ENCODE assay signal across 8 cellular contexts in the genomic region with DNA sequence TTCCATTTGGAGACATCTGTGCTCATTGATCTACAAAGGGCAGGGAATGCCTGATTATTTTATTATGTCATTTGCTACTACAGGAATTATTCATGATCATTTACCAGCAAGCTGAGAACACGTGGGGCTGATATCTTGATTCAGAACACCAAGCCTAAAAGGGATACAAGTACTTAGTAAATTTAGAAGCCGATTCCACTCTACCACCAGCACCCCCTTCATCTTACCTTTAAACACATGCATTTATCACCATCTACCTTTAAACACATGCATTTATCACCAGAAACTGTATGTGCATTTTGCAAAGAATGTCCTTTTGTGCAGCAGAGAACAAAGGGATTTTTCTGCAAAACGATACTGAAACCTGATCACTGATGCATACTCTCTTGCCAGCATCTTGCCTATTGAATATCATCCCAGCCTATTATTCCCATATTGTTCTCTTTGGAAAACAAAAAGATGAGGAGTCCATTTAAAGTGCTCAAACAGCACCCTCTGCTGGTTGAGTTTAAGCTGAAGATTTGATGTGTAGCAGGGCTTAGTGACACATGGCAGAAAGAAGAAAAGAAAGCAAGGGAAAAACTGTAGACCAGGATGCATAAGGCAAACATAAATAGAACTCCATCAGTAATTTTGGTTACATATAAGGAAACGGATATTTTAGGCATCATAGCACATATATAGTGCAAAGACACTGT.
DNase-seq lines count a peak whose midpoint lies in the region; ATAC-seq and TF ChIP-seq lines count a peak whose summit lies in the region.

No MANE protein-coding gene starts in this region.

- H3K27me3 ChIP-seq in kidney epithelial cell (ENCODE audit: control insufficient read depth, insufficient read depth, low read length), result no peaks in the 10 kb centered on the region

- peak; percentile 36 for DNase-seq in NCI-H1436 treated with DMSO at 0.1 percent for 48 hours (lab: John Stamatoyannopoulos, UW)
- DNase-seq in cerebellum (ENCODE audit: low spot score), result peak; percentile 75
- DNase-seq in kidney epithelial cell (ENCODE audit: low read depth), result no peak
- peak; percentile 46 for DNase-seq in stimulated activated naive CD8-positive, alpha-beta T cell treated with anti-CD3 and anti-CD28 coated beads, Interleukin-15, Interleukin-2, amounts not matched to agents 100 U/mL and 50 U/mL, for 24 hours

- ATAC-seq in GM18517 (IDR thresholded peaks at IDR 0.05; ENCODE audit: unreplicated experiment) (peak; percentile 90), HG02943 (IDR thresholded peaks at IDR 0.05; ENCODE audit: low read depth, unreplicated experiment) (peak; percentile 97), SK-N-SH treated with all-trans-retinoic acid at 6 μM for 48 hours (peak; percentile 97)
- ATAC-seq in stimulated activated naive CD8-positive, alpha-beta T cell treated with anti-CD3 and anti-CD28 coated beads, Interleukin-15, Interleukin-2, amounts not matched to agents 100 U/mL and 50 U/mL, for 24 hours, result peak; percentile 94

- no peaks in the 10 kb centered on the region for H3K36me3 ChIP-seq in kidney epithelial cell (ENCODE audit: control insufficient read depth, insufficient read depth, low read length)

- no peak overlapping the region for H3K27ac ChIP-seq in C4-2B

- peak; percentile 72 for TF ChIP-seq CTCF in C4-2B (conservative IDR thresholded peaks at IDR 0.05)
- TF ChIP-seq CTCF in kidney epithelial cell (IDR thresholded peaks at IDR 0.05; ENCODE audit: insufficient read depth, low read length, poor library complexity, severe bottlenecking), result peak; percentile 57

- H3K4me3 ChIP-seq in kidney epithelial cell (ENCODE audit: low read depth, low read length), result no peak overlapping the region

TF ChIP-seq in SK-N-SH treated with all-trans-retinoic acid at 6 μM for 48 hours, 23 proteins besides CTCF, POLR2A, EP300 and RAD21:
- TF ChIP-seq ZFP30 (CRISPR knock-in tag; IDR thresholded peaks at IDR 0.05) (no peak), OSR1 (CRISPR knock-in tag; IDR thresholded peaks at IDR 0.05) (no peak), ISL1 (CRISPR knock-in tag; IDR thresholded peaks at IDR 0.05) (no peak), SNAI2 (CRISPR knock-in tag; IDR thresholded peaks at IDR 0.05) (no peak), TOX (CRISPR knock-in tag; IDR thresholded peaks at IDR 0.05; ENCODE audit: borderline replicate concordance) (no peak), ZNF565 (CRISPR knock-in tag; conservative IDR thresholded peaks at IDR 0.05; ENCODE audit: low read depth) (no peak), TCF4 (CRISPR knock-in tag; IDR thresholded peaks at IDR 0.05; ENCODE audit: borderline replicate concordance) (no peak), RARB (CRISPR knock-in tag; IDR thresholded peaks at IDR 0.05) (no peak)
- TF ChIP-seq, protein P1, sequence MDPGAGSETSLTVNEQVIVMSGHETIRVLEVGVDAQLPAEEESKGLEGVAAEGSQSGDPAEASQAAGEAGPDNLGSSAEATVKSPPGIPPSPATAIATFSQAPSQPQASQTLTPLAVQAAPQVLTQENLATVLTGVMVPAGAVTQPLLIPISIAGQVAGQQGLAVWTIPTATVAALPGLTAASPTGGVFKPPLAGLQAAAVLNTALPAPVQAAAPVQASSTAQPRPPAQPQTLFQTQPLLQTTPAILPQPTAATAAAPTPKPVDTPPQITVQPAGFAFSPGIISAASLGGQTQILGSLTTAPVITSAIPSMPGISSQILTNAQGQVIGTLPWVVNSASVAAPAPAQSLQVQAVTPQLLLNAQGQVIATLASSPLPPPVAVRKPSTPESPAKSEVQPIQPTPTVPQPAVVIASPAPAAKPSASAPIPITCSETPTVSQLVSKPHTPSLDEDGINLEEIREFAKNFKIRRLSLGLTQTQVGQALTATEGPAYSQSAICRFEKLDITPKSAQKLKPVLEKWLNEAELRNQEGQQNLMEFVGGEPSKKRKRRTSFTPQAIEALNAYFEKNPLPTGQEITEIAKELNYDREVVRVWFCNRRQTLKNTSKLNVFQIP (CRISPR knock-in tag; IDR thresholded peaks at IDR 0.05; ENCODE audit: borderline replicate concordance, low read depth), result no peak
- TF ChIP-seq, protein P2, sequence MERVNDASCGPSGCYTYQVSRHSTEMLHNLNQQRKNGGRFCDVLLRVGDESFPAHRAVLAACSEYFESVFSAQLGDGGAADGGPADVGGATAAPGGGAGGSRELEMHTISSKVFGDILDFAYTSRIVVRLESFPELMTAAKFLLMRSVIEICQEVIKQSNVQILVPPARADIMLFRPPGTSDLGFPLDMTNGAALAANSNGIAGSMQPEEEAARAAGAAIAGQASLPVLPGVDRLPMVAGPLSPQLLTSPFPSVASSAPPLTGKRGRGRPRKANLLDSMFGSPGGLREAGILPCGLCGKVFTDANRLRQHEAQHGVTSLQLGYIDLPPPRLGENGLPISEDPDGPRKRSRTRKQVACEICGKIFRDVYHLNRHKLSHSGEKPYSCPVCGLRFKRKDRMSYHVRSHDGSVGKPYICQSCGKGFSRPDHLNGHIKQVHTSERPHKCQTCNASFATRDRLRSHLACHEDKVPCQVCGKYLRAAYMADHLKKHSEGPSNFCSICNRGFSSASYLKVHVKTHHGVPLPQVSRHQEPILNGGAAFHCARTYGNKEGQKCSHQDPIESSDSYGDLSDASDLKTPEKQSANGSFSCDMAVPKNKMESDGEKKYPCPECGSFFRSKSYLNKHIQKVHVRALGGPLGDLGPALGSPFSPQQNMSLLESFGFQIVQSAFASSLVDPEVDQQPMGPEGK (CRISPR knock-in tag; IDR thresholded peaks at IDR 0.05; ENCODE audit: borderline replicate concordance), result no peak
- TF ChIP-seq, protein P3, sequence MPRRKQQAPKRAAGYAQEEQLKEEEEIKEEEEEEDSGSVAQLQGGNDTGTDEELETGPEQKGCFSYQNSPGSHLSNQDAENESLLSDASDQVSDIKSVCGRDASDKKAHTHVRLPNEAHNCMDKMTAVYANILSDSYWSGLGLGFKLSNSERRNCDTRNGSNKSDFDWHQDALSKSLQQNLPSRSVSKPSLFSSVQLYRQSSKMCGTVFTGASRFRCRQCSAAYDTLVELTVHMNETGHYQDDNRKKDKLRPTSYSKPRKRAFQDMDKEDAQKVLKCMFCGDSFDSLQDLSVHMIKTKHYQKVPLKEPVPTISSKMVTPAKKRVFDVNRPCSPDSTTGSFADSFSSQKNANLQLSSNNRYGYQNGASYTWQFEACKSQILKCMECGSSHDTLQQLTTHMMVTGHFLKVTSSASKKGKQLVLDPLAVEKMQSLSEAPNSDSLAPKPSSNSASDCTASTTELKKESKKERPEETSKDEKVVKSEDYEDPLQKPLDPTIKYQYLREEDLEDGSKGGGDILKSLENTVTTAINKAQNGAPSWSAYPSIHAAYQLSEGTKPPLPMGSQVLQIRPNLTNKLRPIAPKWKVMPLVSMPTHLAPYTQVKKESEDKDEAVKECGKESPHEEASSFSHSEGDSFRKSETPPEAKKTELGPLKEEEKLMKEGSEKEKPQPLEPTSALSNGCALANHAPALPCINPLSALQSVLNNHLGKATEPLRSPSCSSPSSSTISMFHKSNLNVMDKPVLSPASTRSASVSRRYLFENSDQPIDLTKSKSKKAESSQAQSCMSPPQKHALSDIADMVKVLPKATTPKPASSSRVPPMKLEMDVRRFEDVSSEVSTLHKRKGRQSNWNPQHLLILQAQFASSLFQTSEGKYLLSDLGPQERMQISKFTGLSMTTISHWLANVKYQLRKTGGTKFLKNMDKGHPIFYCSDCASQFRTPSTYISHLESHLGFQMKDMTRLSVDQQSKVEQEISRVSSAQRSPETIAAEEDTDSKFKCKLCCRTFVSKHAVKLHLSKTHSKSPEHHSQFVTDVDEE (CRISPR knock-in tag; IDR thresholded peaks at IDR 0.05), result no peak
TF ChIP-seq in SK-N-SH treated with all-trans-retinoic acid at 6 μM for 48 hours: peak in this region for 0.
